ENCODE assay signal across 23 cellular contexts in the genomic region with DNA sequence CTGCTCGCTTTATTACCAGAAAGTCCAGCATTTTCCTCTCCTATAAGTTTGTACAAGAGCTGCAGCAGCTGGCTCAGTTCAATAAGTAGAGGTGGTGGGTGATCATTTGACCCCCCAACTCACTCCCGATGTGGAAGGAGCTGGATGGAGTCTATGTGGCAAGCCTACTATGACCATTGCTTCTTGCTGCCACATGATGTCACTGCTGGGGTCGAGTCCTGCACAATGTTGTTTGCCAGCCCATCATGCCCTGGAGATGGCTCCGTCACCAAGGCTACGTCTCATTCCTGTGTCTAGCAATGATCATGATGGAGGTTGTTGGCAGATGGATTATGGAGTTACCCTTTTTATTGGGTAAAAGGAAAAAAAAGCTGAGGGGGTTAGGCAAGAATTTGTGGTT.
A peak's percentile ranks its signal among the peaks of the same experiment; 100 is the strongest.
DNase-seq lines count a peak whose midpoint lies in the region; ATAC-seq and TF ChIP-seq lines count a peak whose summit lies in the region.
"Had no signal": no experiment of that assay in that cellular context is flagged by ENCODE, and none has a peak within 500 bp of the region (broad histone marks: within the 10 kb centered on the region; RNA-seq: fewer than 3 reads in every experiment).

No MANE protein-coding gene starts in this region.

- TF ChIP-seq POLR2A in HCT116 (IDR thresholded peaks at IDR 0.05; ENCODE audit: borderline replicate concordance, extremely low read depth, insufficient read depth, insufficient read length): no peak

- H3K4me1 Mint-ChIP-seq in naive thymus-derived CD8-positive, alpha-beta T cell: no peaks in the 10 kb centered on the region

- no peak overlapping the region for H3K27ac ChIP-seq in DND-41 (ENCODE audit: low read length)
- no peak overlapping the region for H3K27ac ChIP-seq in HCT116 (ENCODE audit: low read depth, low read length)
- H3K27ac ChIP-seq in WERI-Rb-1: no peak overlapping the region
- H3K27ac ChIP-seq in neuronal stem cell (replicated peaks; ENCODE audit: low read length): no peak overlapping the region
- H3K27ac ChIP-seq: C4-2B, PC-9, SJSA1 had no signal

- ATAC-seq in DND-41 (ENCODE audit: insufficient read depth, low read depth) (no peak), HCT116 (0 out of 2 replicates have a peak, but pooled peaks have one; percentile 54)
- ATAC-seq in naive thymus-derived CD8-positive, alpha-beta T cell: no peak
- ATAC-seq: CD8-positive, alpha-beta T cell; HepG2 had no signal

- POLR2A ChIA-PET in HCT116 (lab: Charles Lee): no interaction called here
- POLR2A ChIA-PET in naive thymus-derived CD8-positive, alpha-beta T cell (lab: Charles Lee): no interaction called here

- H3K79me2 ChIP-seq in DND-41 (ENCODE audit: insufficient read depth, low read length) (no peaks in the 10 kb centered on the region), HCT116 (ENCODE audit: insufficient read depth, low read length) (no peaks in the 10 kb centered on the region)

- no peak overlapping the region for H2BK12ac ChIP-seq in neuronal stem cell (ENCODE audit: low read length)

- H3K27me3 ChIP-seq in DND-41 (ENCODE audit: insufficient read depth, low read length, poor library complexity): no peaks in the 10 kb centered on the region
- 0 out of 2 replicates have a peak, but pooled peaks cover 4% of the 10 kb centered on the region for H3K27me3 ChIP-seq in HCT116 (ENCODE audit: insufficient read depth, low read length)
- H3K27me3 ChIP-seq in WERI-Rb-1 (ENCODE audit: insufficient read depth, low read depth, severe bottlenecking): no peaks in the 10 kb centered on the region
- H3K27me3 ChIP-seq in neuronal stem cell (ENCODE audit: control insufficient read depth in 3 of 3, insufficient read depth in 3 of 3, low read depth in 1 of 3, low read length in 3 of 3): no peaks in the 10 kb centered on the region
- H3K27me3 ChIP-seq: SJSA1 had no signal

- H3K4ac ChIP-seq in neuronal stem cell (ENCODE audit: low read length): no peak overlapping the region

- peak overlapping the region; percentile 18 for H4K91ac ChIP-seq in neuronal stem cell (ENCODE audit: low read depth, low read length, poor library complexity)

- no peaks in the 10 kb centered on the region for H3K9me3 ChIP-seq in DND-41 (ENCODE audit: insufficient read depth, low read length, severe bottlenecking)
- H3K9me3 ChIP-seq in HCT116 (ENCODE audit: control insufficient read depth in 1 of 2, insufficient read depth in 1 of 2, low read depth in 1 of 2, low read length in 2 of 2): no peaks in the 10 kb centered on the region
- no peaks in the 10 kb centered on the region for H3K9me3 ChIP-seq in WERI-Rb-1 (ENCODE audit: severe bottlenecking)
- no peaks in the 10 kb centered on the region for H3K9me3 ChIP-seq in neuronal stem cell (replicated peaks in 1 of 2; ENCODE audit: control insufficient read depth in 2 of 2, insufficient read depth in 1 of 2, low read depth in 1 of 2, low read length in 2 of 2)
- H3K9me3 ChIP-seq: Caco-2, SJSA1 had no signal

- H4K20me1 ChIP-seq in DND-41 (ENCODE audit: insufficient read depth, low read length) (no peaks in the 10 kb centered on the region), HCT116 (ENCODE audit: insufficient read depth) (no peaks in the 10 kb centered on the region)

- DNase-seq in DND-41: no peak
- no peak for DNase-seq in HCT116 (ENCODE audit: low read depth, low spot score)
- DNase-seq in WERI-Rb-1: no peak
- DNase-seq in neuronal stem cell (ENCODE audit: low spot score): no peak
- no peak for DNase-seq in NCI-H2171 (lab: John Stamatoyannopoulos, UW)
- DNase-seq in ureter (ENCODE audit: low spot score): no peak
- DNase-seq in naive thymus-derived CD8-positive, alpha-beta T cell: no peak
- DNase-seq: Caco-2; CD8-positive, alpha-beta T cell; H7; HFFc6; Karpas-422; NCI-H1092 treated with DMSO at 0.1 percent for 48 hours; NCI-H1436; NCI-H187; NCI-H2081 treated with DMSO at 0.1 percent for 48 hours; NCI-H446 treated with DMSO at 0.1 percent for 48 hours; NCI-H526; PC-9; Right ventricle myocardium superior had no signal

- WGBS in neuronal stem cell (ENCODE audit: extremely low coverage in 2 of 2, insufficient read length in 2 of 2, insufficient replicate concordance in 1 of 2), 2 donors: no CpG with 5 or more reads among the region's 5 CpGs

- H2AFZ ChIP-seq in DND-41 (ENCODE audit: low read depth, low read length) (no peak overlapping the region), HCT116 (ENCODE audit: low read depth, low read length, poor library complexity, severe bottlenecking) (no peak overlapping the region), neuronal stem cell (ENCODE audit: low read length) (no peak overlapping the region)
- H2AFZ ChIP-seq: PC-9 had no signal

- RAD21 ChIA-PET in HCT116 (lab: Charles Lee; ENCODE audit: low non-redundant PET in 1 of 2, low total read pairs in 2 of 2, uncharacterized antibody in 2 of 2, unreplicated experiment in 2 of 2): no interaction called here

- CTCF ChIA-PET in HCT116 (lab: Charles Lee): no interaction called here

- peaks cover 0 to 18% (median 1%) of the 10 kb centered on the region in 5 donors for H3K27me3 Mint-ChIP-seq in naive thymus-derived CD8-positive, alpha-beta T cell

- no TSS peak for BruUV-seq in HCT116 (replicated peaks; lab: Mats Ljungman, UMichigan)

- intact Hi-C loops in HCT116 (cut with micrococcal nuclease): no loop called here

- H3K4me3 ChIP-seq in DND-41 (ENCODE audit: low read depth in 1 of 2, low read length in 2 of 2) (no peak overlapping the region), HCT116 (replicated peaks in 1 of 2; ENCODE audit: low read depth in 1 of 2, low read length in 2 of 2) (no peak overlapping the region), WERI-Rb-1 (ENCODE audit: low read depth, low read length) (no peak overlapping the region), neuronal stem cell (ENCODE audit: low read length in 2 of 2) (no peak overlapping the region)
- H3K4me3 ChIP-seq: PC-9, SJSA1 had no signal

- no peak overlapping the region for H2BK5ac ChIP-seq in neuronal stem cell (ENCODE audit: low read length)

- H3K9ac ChIP-seq in DND-41 (ENCODE audit: low read depth, low read length) (no peak overlapping the region), HCT116 (ENCODE audit: low read length) (no peak overlapping the region), neuronal stem cell (ENCODE audit: low read depth, low read length, poor library complexity) (no peak overlapping the region)

- no peak overlapping the region for H3K23ac ChIP-seq in neuronal stem cell (ENCODE audit: low read depth, low read length, poor library complexity)

- H3K4me1 ChIP-seq in DND-41 (ENCODE audit: insufficient read depth, low read length): no peaks in the 10 kb centered on the region
- no peaks in the 10 kb centered on the region for H3K4me1 ChIP-seq in HCT116 (ENCODE audit: control insufficient read depth in 1 of 2, insufficient read depth in 2 of 2, low read length in 2 of 2)
- peaks cover 0 to 6% of the 10 kb centered on the region in 2 donors for H3K4me1 ChIP-seq in neuronal stem cell (ENCODE audit: control insufficient read depth in 2 of 2, insufficient read depth in 1 of 2, low read depth in 1 of 2, low read length in 2 of 2)
- H3K4me1 ChIP-seq: Caco-2 had no signal

- H3K27ac Mint-ChIP-seq in naive thymus-derived CD8-positive, alpha-beta T cell: no peak overlapping the region
- H3K27ac Mint-ChIP-seq: CD8-positive, alpha-beta T cell; HFFc6 had no signal

- TF ChIP-seq CTCF in DND-41 (IDR thresholded peaks at IDR 0.05; ENCODE audit: borderline replicate concordance, extremely low read depth, low read length, poor library complexity, severe bottlenecking): peak; percentile 2
- TF ChIP-seq CTCF in HCT116 (IDR thresholded peaks at IDR 0.05 in 2 of 3, conservative IDR thresholded peaks at IDR 0.05 in 1 of 3; ENCODE audit: borderline replicate concordance in 1 of 3, insufficient read depth in 1 of 3, low read depth in 2 of 3, low read length in 2 of 3): 0 out of 6 replicates have a peak, but pooled peaks of 1 of the 3 experiments have one; percentile 11
- TF ChIP-seq CTCF in WERI-Rb-1 (IDR thresholded peaks at IDR 0.05; ENCODE audit: low read depth, low read length): peak; percentile 39

- no peaks in the 10 kb centered on the region for H3K9me2 ChIP-seq in HCT116 (ENCODE audit: insufficient read depth)

- H3K4me3 Mint-ChIP-seq in naive thymus-derived CD8-positive, alpha-beta T cell: no peak overlapping the region
- H3K4me3 Mint-ChIP-seq: CD8-positive, alpha-beta T cell; HFFc6 had no signal

- H3K36me3 ChIP-seq in DND-41 (ENCODE audit: insufficient read depth, low read length): no peaks in the 10 kb centered on the region
- no peaks in the 10 kb centered on the region for H3K36me3 ChIP-seq in HCT116 (ENCODE audit: control insufficient read depth in 1 of 2, insufficient read depth in 2 of 2, low read length in 2 of 2)
- H3K36me3 ChIP-seq in WERI-Rb-1: no peaks in the 10 kb centered on the region
- H3K36me3 ChIP-seq in neuronal stem cell (replicated peaks in 1 of 2; ENCODE audit: control insufficient read depth in 2 of 2, insufficient read depth in 2 of 2, low read length in 2 of 2): peaks cover 0 to 1% of the 10 kb centered on the region in 2 donors
- H3K36me3 ChIP-seq: SJSA1 had no signal

- H2BK15ac ChIP-seq in neuronal stem cell (ENCODE audit: low read length): no peak overlapping the region

- no peaks in the 10 kb centered on the region for H3K79me1 ChIP-seq in neuronal stem cell (ENCODE audit: low read depth, low read length)

- H2BK120ac ChIP-seq in neuronal stem cell (ENCODE audit: low read depth, low read length): no peak overlapping the region

- no peak for TF ChIP-seq RAD21 in HCT116 (IDR thresholded peaks at IDR 0.05; ENCODE audit: low read depth)

- H3K14ac ChIP-seq in neuronal stem cell (ENCODE audit: low read length): no peak overlapping the region

- H3K18ac ChIP-seq in neuronal stem cell (ENCODE audit: low read length): no peak overlapping the region

- H3K36me3 Mint-ChIP-seq in naive thymus-derived CD8-positive, alpha-beta T cell: no peaks in the 10 kb centered on the region
- H3K36me3 Mint-ChIP-seq: CD8-positive, alpha-beta T cell had no signal

- H4K8ac ChIP-seq in neuronal stem cell (ENCODE audit: low read depth, low read length): no peak overlapping the region

- H3K9me3 Mint-ChIP-seq in naive thymus-derived CD8-positive, alpha-beta T cell: peaks cover 0 to 3% (median 0%) of the 10 kb centered on the region in 9 donors
- H3K9me3 Mint-ChIP-seq: CD8-positive, alpha-beta T cell; HFFc6 had no signal

- no peak overlapping the region for H3K4me2 ChIP-seq in DND-41 (ENCODE audit: insufficient read depth, low read length)
- H3K4me2 ChIP-seq in HCT116 (ENCODE audit: low read length): no peak overlapping the region
- H3K4me2 ChIP-seq in neuronal stem cell (ENCODE audit: insufficient read depth, low read length, poor library complexity, severe bottlenecking): no peak overlapping the region
- H3K4me2 ChIP-seq: PC-9 had no signal

- no peak overlapping the region for H2AK5ac ChIP-seq in neuronal stem cell (ENCODE audit: low read depth, low read length)

TF ChIP-seq in HCT116, 20 proteins besides CTCF, POLR2A, EP300 and RAD21 (continues in another document):
- TF ChIP-seq, protein P1, sequence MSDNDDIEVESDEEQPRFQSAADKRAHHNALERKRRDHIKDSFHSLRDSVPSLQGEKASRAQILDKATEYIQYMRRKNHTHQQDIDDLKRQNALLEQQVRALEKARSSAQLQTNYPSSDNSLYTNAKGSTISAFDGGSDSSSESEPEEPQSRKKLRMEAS (IDR thresholded peaks at IDR 0.05): no peak
- TF ChIP-seq SIN3A (IDR thresholded peaks at IDR 0.05; ENCODE audit: low read depth): no peak
- no peak for TF ChIP-seq ZFX (IDR thresholded peaks at IDR 0.05)
